Comparison of ENCODE assay signal across 12 cellular contexts in the genomic region with DNA sequence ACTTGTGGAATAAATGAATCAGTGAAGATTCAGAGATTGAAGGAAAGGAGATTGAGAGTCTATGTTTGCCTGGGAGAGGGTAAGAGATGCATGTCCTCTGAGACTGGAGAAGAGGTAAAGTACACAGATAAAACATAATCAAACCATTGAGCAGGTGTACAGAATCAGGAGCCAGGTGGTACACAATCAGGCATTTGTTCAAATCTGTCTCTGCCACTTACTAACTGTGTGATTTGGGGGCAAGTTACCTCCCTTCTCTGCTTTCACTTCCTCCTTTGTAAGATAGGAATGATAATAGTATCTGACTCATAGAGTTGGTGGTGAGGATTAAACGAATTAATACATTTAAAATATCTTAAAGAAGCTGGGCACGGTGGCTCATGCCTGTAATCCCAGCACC.
DNase-seq lines count a peak whose midpoint lies in the region; ATAC-seq lines count a peak whose summit lies in the region.
"Had no signal": no experiment of that assay in that cellular context is flagged by ENCODE, and none has a peak within 500 bp of the region (broad histone marks: within the 10 kb centered on the region; RNA-seq: fewer than 3 reads in every experiment).

No MANE protein-coding gene starts in this region.

- H3K4me1 Mint-ChIP-seq in naive B cell, result peaks cover 6 to 18% (median 9%) of the 10 kb centered on the region in 3 donors

- no peak overlapping the region for H3K27ac Mint-ChIP-seq in naive B cell
- H3K27ac Mint-ChIP-seq: activated naive CD8-positive, alpha-beta T cell had no signal

- peaks cover 22 to 34% (median 28%) of the 10 kb centered on the region in 3 donors for H3K27me3 Mint-ChIP-seq in naive B cell

- H3K36me3 Mint-ChIP-seq in naive B cell, result no peaks in the 10 kb centered on the region
- H3K36me3 Mint-ChIP-seq: activated naive CD8-positive, alpha-beta T cell had no signal

- peak overlapping the region in 1 of 8 donors; percentile 9 for H3K4me3 Mint-ChIP-seq in naive B cell
- H3K4me3 Mint-ChIP-seq: activated naive CD8-positive, alpha-beta T cell had no signal

- DNase-seq in NCI-H1436 (lab: John Stamatoyannopoulos, UW), result peak; percentile 9
- DNase-seq in NCI-H1436 treated with DMSO at 0.1 percent for 48 hours (lab: John Stamatoyannopoulos, UW), result no peak
- peak; percentile 11 for DNase-seq in NCI-H774 (lab: John Stamatoyannopoulos, UW)
- DNase-seq in naive B cell, result peak; percentile 21
- DNase-seq in activated T-cell treated with anti-CD3 and anti-CD28 coated beads, Interleukin-2, amount 50 U/mL, for 1 hour, result no peak
- DNase-seq: GDM1 had no signal

- no peaks in the 10 kb centered on the region for H3K9me3 Mint-ChIP-seq in naive B cell

- ATAC-seq in HG03060 (IDR thresholded peaks at IDR 0.05; ENCODE audit: low read depth, unreplicated experiment) (peak; percentile 79), naive B cell (ENCODE audit: low read depth in 2 of 2) (peak; percentile 74 to 77), HG02642 (IDR thresholded peaks at IDR 0.05; ENCODE audit: poor library complexity, unreplicated experiment) (no peak), HG03045 (IDR thresholded peaks at IDR 0.05; ENCODE audit: unreplicated experiment) (no peak)
- ATAC-seq: A549; activated CD4-positive, CD25-positive, alpha-beta regulatory T cell treated with anti-CD3 and anti-CD28 coated beads, Interleukin-2, amount 50 U/mL, for 24 hours had no signal

Comparison
In these comparisons a context has a peak if more than half of its experiments do, and no peak if none do; other contexts are left out.
1. DNase-seq: peak in NCI-H1436 (single experiment), NCI-H774 (single experiment) and naive B cell (single experiment); none in NCI-H1436 treated with DMSO at 0.1 percent for 48 hours (single experiment) and activated T-cell treated with anti-CD3 and anti-CD28 coated beads, Interleukin-2, amount 50 U/mL, for 1 hour (single experiment).
2. ATAC-seq: peak in HG03060 (single experiment) and naive B cell (2 of 2); none in HG02642 (single experiment) and HG03045 (single experiment).